ENCODE assay signal across 8 cellular contexts in genomic region chr14:65230287-65230728, GRCh38.
A peak's percentile ranks its signal among the peaks of the same experiment; 100 is the strongest.
DNase-seq lines count a peak whose midpoint lies in the region; ATAC-seq and TF ChIP-seq lines count a peak whose summit lies in the region.

No MANE protein-coding gene starts in this region.

- H3K9ac ChIP-seq in BLaER1 treated with 17β-estradiol and CSF1 and Interleukin-3, amounts not matched to agents 10 nM and 100 nM: peak overlapping the region in 10 of 11 experiments; percentile 59 to 74 (median 72); a peak in 19 of 22 replicates

- peak; percentile 29 for DNase-seq in NCI-H1436 (lab: John Stamatoyannopoulos, UW)
- DNase-seq in right cardiac atrium: peak; percentile 75 to 87 (median 82)
- no peak for DNase-seq in gastrocnemius medialis
- DNase-seq in HCEC 1CT: no peak

- H3K4me3 Mint-ChIP-seq in activated naive CD8-positive, alpha-beta T cell: peak overlapping the region; percentile 87

- ATAC-seq in right cardiac atrium (peak; percentile 90 to 96), gastrocnemius medialis (peak; percentile 48 to 49), HG02981 (IDR thresholded peaks at IDR 0.05; ENCODE audit: unreplicated experiment) (no peak), GM21367 (IDR thresholded peaks at IDR 0.05; ENCODE audit: unreplicated experiment) (no peak)

- H3K27me3 Mint-ChIP-seq in activated naive CD8-positive, alpha-beta T cell: no peaks in the 10 kb centered on the region

- H3K27ac Mint-ChIP-seq in activated naive CD8-positive, alpha-beta T cell: peak overlapping the region; percentile 92

- intact Hi-C loops in right cardiac atrium (cut with DNase I): no loop called here
- intact Hi-C loops in gastrocnemius medialis (cut with DNase I; ENCODE audit: low total_unique reads): no loop called here

- no peaks in the 10 kb centered on the region for H3K9me3 Mint-ChIP-seq in activated naive CD8-positive, alpha-beta T cell (ENCODE audit: low read depth)

- TF ChIP-seq POLR2A in gastrocnemius medialis (IDR thresholded peaks at IDR 0.05): no peak

- H3K4me1 Mint-ChIP-seq in activated naive CD8-positive, alpha-beta T cell (ENCODE audit: low read depth): peaks cover 33% of the 10 kb centered on the region

- peaks cover 47 to 55% (median 52%) of the 10 kb centered on the region in 10 experiments for H3K4me1 ChIP-seq in BLaER1 treated with 17β-estradiol and CSF1 and Interleukin-3, amounts not matched to agents 10 nM and 100 nM
- peaks cover 10% of the 10 kb centered on the region for H3K4me1 ChIP-seq in right cardiac atrium (ENCODE audit: control insufficient read depth, insufficient read depth, low read length)
- peaks cover 5 to 8% of the 10 kb centered on the region in 2 donors for H3K4me1 ChIP-seq in gastrocnemius medialis

- no peaks in the 10 kb centered on the region for H3K36me3 Mint-ChIP-seq in activated naive CD8-positive, alpha-beta T cell

- 23% methylated on average over 10 of the region's 10 CpGs for WGBS in right cardiac atrium

- peak overlapping the region; percentile 34 to 65 (median 50) for H3K4me3 ChIP-seq in BLaER1 treated with 17β-estradiol and CSF1 and Interleukin-3, amounts not matched to agents 10 nM and 100 nM
- peak overlapping the region; percentile 64 for H3K4me3 ChIP-seq in right cardiac atrium (ENCODE audit: low read length)
- peak overlapping the region; percentile 47 to 76 (median 52) for H3K4me3 ChIP-seq in gastrocnemius medialis

- in situ Hi-C loops in gastrocnemius medialis (cut with MboI; ENCODE audit: low sequenced_read_pairs in 4 of 4): no loop called here

- peak overlapping the region in 9 of 11 experiments; percentile 61 to 78 (median 72); a peak in 16 of 22 replicates for H3K27ac ChIP-seq in BLaER1 treated with 17β-estradiol and CSF1 and Interleukin-3, amounts not matched to agents 10 nM and 100 nM
- H3K27ac ChIP-seq in right cardiac atrium (ENCODE audit: low read length) (peak overlapping the region; percentile 79), gastrocnemius medialis (peak overlapping the region; percentile 55 to 70 (median 64))

- TF ChIP-seq CTCF in gastrocnemius medialis (IDR thresholded peaks at IDR 0.05 in 4 of 5, conservative IDR thresholded peaks at IDR 0.05 in 1 of 5): no peak

- H3K27me3 ChIP-seq in BLaER1 treated with 17β-estradiol and CSF1 and Interleukin-3, amounts not matched to agents 10 nM and 100 nM: no peaks in the 10 kb centered on the region
- H3K27me3 ChIP-seq in right cardiac atrium (ENCODE audit: control insufficient read depth, insufficient read depth): no peaks in the 10 kb centered on the region
- H3K27me3 ChIP-seq in gastrocnemius medialis: no peaks in the 10 kb centered on the region

- H3K4me2 ChIP-seq in BLaER1 treated with 17β-estradiol and CSF1 and Interleukin-3, amounts not matched to agents 10 nM and 100 nM: peak overlapping the region; percentile 78 to 96 (median 88)

- H3K9me3 ChIP-seq in BLaER1 treated with 17β-estradiol and CSF1 and Interleukin-3, amounts not matched to agents 10 nM and 100 nM (replicated peaks in 1 of 11): no peaks in the 10 kb centered on the region
- no peaks in the 10 kb centered on the region for H3K9me3 ChIP-seq in right cardiac atrium (ENCODE audit: control insufficient read depth, low read length)
- H3K9me3 ChIP-seq in gastrocnemius medialis: no peaks in the 10 kb centered on the region

- no peaks in the 10 kb centered on the region for H3K36me3 ChIP-seq in BLaER1 treated with 17β-estradiol and CSF1 and Interleukin-3, amounts not matched to agents 10 nM and 100 nM
- no peaks in the 10 kb centered on the region for H3K36me3 ChIP-seq in gastrocnemius medialis

- no peaks in the 10 kb centered on the region for H4K20me1 ChIP-seq in BLaER1 treated with 17β-estradiol and CSF1 and Interleukin-3, amounts not matched to agents 10 nM and 100 nM

Comparison
In these comparisons a context has a peak if more than half of its experiments do, and no peak if none do; other contexts are left out.
1. DNase-seq: peak in NCI-H1436 (single experiment) and right cardiac atrium (3 of 3); none in gastrocnemius medialis (0 of 2) and HCEC 1CT (single experiment).
2. ATAC-seq: peak in right cardiac atrium (2 of 2) and gastrocnemius medialis (2 of 2); none in HG02981 (single experiment) and GM21367 (single experiment).
3. Peak in every context shown above with its lines, with median percentiles within 50 percentile points of each other: H3K27ac ChIP-seq and H3K4me3 ChIP-seq.